ENCODE assay signal across 8 cellular contexts in genomic region chr19:54231077-54231931, GRCh38. TPM values are rescaled to one million over a fixed set of nuclear protein-coding genes. Genes with fewer than 3 reads are reported as not detected.
A peak's percentile ranks its signal among the peaks of the same experiment; 100 is the strongest.
DNase-seq lines count a peak whose midpoint lies in the region; ATAC-seq and TF ChIP-seq lines count a peak whose summit lies in the region.

No MANE protein-coding gene starts in this region.

- H3K9me3 Mint-ChIP-seq in activated T-cell treated with anti-CD3 and anti-CD28 coated beads, Interleukin-2, amount 50 U/mL, for 4 hours, result no peaks in the 10 kb centered on the region
- H3K9me3 Mint-ChIP-seq in nephron, result peaks cover 25% of the 10 kb centered on the region

- H3K36me3 Mint-ChIP-seq in activated T-cell treated with anti-CD3 and anti-CD28 coated beads, Interleukin-2, amount 50 U/mL, for 4 hours (ENCODE audit: insufficient read depth), result no peaks in the 10 kb centered on the region
- peaks cover 4% of the 10 kb centered on the region for H3K36me3 Mint-ChIP-seq in nephron (ENCODE audit: low read depth)

- DNase-seq in GM10266 (ENCODE audit: extremely low spot score) (peak; percentile 73), Peyer's patch (peak; percentile 77 to 95 (median 91)), fibroblast of mammary gland (ENCODE audit: low read depth) (peak; percentile 77)
- DNase-seq in Jurkat, Clone E6-1 (ENCODE audit: low read depth, low spot score), result peak; percentile 57
- DNase-seq in activated T-cell treated with anti-CD3 and anti-CD28 coated beads, Interleukin-2, amount 50 U/mL, for 4 hours, result peak; percentile 87
- DNase-seq in stimulated activated naive CD4-positive, alpha-beta T cell treated with Interleukin-2 at 50 U/mL for 16 hours (lab: John Stamatoyannopoulos, UW), result peak; percentile 81

- peak; percentile 97 for TF ChIP-seq CTCF in GM10266 (IDR thresholded peaks at IDR 0.05; ENCODE audit: control insufficient read depth, insufficient read depth, low read depth, missing control alignments)
- TF ChIP-seq CTCF in Peyer's patch (IDR thresholded peaks at IDR 0.05), result peak; percentile 67 to 97 (median 90)
- TF ChIP-seq CTCF in fibroblast of mammary gland (conservative IDR thresholded peaks at IDR 0.05; ENCODE audit: control insufficient read depth, insufficient read depth, low read depth, low read length), result peak; percentile 96
- peak; percentile 94 to 98 (median 98) for TF ChIP-seq CTCF in nephron (IDR thresholded peaks at IDR 0.05; ENCODE audit: unreplicated experiment in 3 of 3)

- H3K27ac Mint-ChIP-seq in nephron, result no peak overlapping the region

- H3K27me3 ChIP-seq in Peyer's patch, result no peaks in the 10 kb centered on the region

- H3K27me3 Mint-ChIP-seq in activated T-cell treated with anti-CD3 and anti-CD28 coated beads, Interleukin-2, amount 50 U/mL, for 4 hours (ENCODE audit: low read depth), result peaks cover 11% of the 10 kb centered on the region
- H3K27me3 Mint-ChIP-seq in nephron (ENCODE audit: low read depth), result peaks cover 38% of the 10 kb centered on the region

- H3K4me3 Mint-ChIP-seq in activated T-cell treated with anti-CD3 and anti-CD28 coated beads, Interleukin-2, amount 50 U/mL, for 4 hours, result no peak overlapping the region
- H3K4me3 Mint-ChIP-seq in nephron, result no peak overlapping the region

- no peaks in the 10 kb centered on the region for H3K9me3 ChIP-seq in Peyer's patch

- ATAC-seq in activated T-cell treated with anti-CD3 and anti-CD28 coated beads, Interleukin-2, amount 50 U/mL, for 4 hours, result peak; percentile 96 to 98
- ATAC-seq in HG03571 (IDR thresholded peaks at IDR 0.05; ENCODE audit: unreplicated experiment), result no peak

- no peak overlapping the region for H3K4me3 ChIP-seq in Jurkat, Clone E6-1 (ENCODE audit: low read length)
- H3K4me3 ChIP-seq in Peyer's patch, result no peak overlapping the region
- H3K4me3 ChIP-seq in fibroblast of mammary gland (ENCODE audit: control insufficient read depth, low read depth, low read length), result no peak overlapping the region

- no peaks in the 10 kb centered on the region for H3K4me1 ChIP-seq in Peyer's patch

- H3K27ac ChIP-seq in Peyer's patch, result no peak overlapping the region

- peaks cover 8% of the 10 kb centered on the region for H3K4me1 Mint-ChIP-seq in activated T-cell treated with anti-CD3 and anti-CD28 coated beads, Interleukin-2, amount 50 U/mL, for 4 hours (ENCODE audit: low read depth)
- H3K4me1 Mint-ChIP-seq in nephron, result no peaks in the 10 kb centered on the region

- peak in 1 of 2 donors; percentile 31 for TF ChIP-seq POLR2A in Peyer's patch (IDR thresholded peaks at IDR 0.05)

- H3K36me3 ChIP-seq in Peyer's patch, result no peaks in the 10 kb centered on the region

RNA-seq across cellular contexts. Expression of gene LILRB3, which starts 8.5 kb away (rescaled TPM):
- polyA plus RNA-seq in Jurkat, Clone E6-1 (2012; ENCODE audit: insufficient read depth, insufficient read length), result not detected
- total RNA-seq in Peyer's patch, result 10 to 100 TPM in 1 of 4 donors, 1 to 10 TPM in 2, not detected in 1; 3.1 to 16.5 (median 5.6) TPM
- not detected for total RNA-seq in activated T-cell treated with anti-CD3 and anti-CD28 coated beads, Interleukin-2, amount 50 U/mL, for 4 hours

RNA-seq across cellular contexts. Expression of gene LILRA6, which starts 11.3 kb away (rescaled TPM):
- not detected for polyA plus RNA-seq in Jurkat, Clone E6-1 (2012; ENCODE audit: insufficient read depth, insufficient read length)
- total RNA-seq in Peyer's patch, result 1 to 10 TPM in 2 of 4 donors, not detected in 2; 1.1 to 1.5 TPM
- not detected for total RNA-seq in activated T-cell treated with anti-CD3 and anti-CD28 coated beads, Interleukin-2, amount 50 U/mL, for 4 hours

RNA-seq across cellular contexts. Expression of gene LILRB5, which starts 25.8 kb away (rescaled TPM):
- polyA plus RNA-seq in Jurkat, Clone E6-1 (2012; ENCODE audit: insufficient read depth, insufficient read length), result not detected
- total RNA-seq in Peyer's patch, result 10 to 100 TPM in 2 of 4 donors, 1 to 10 TPM in 2; 6.1 to 17.6 (median 9.7) TPM
- not detected for total RNA-seq in activated T-cell treated with anti-CD3 and anti-CD28 coated beads, Interleukin-2, amount 50 U/mL, for 4 hours

RNA-seq across cellular contexts. Expression of gene RPS9, which starts 30.6 kb away (rescaled TPM):
- 2,252 TPM for polyA plus RNA-seq in Jurkat, Clone E6-1 (2012; ENCODE audit: insufficient read depth, insufficient read length)
- total RNA-seq in Peyer's patch, result 1,000 to 10,000 TPM in 2 of 4 donors, 100 to 1,000 TPM in 2; 712 to 1,604 (median 941) TPM
- total RNA-seq in activated T-cell treated with anti-CD3 and anti-CD28 coated beads, Interleukin-2, amount 50 U/mL, for 4 hours, result 1,000 to 10,000 TPM; 2,430 to 2,508 (median 2,489) TPM

RNA-seq across cellular contexts. Expression of gene TSEN34, which starts 40.2 kb away (rescaled TPM):
- polyA plus RNA-seq in Jurkat, Clone E6-1 (2012; ENCODE audit: insufficient read depth, insufficient read length), result 20.6 TPM
- 10 to 100 TPM; 29.7 to 50.4 (median 42.2) TPM for total RNA-seq in Peyer's patch
- total RNA-seq in activated T-cell treated with anti-CD3 and anti-CD28 coated beads, Interleukin-2, amount 50 U/mL, for 4 hours, result 10 to 100 TPM; 22.7 to 29.1 (median 25.9) TPM

Comparison
In these comparisons a context has a peak if more than half of its experiments do, and no peak if none do; other contexts are left out.
1. RNA of gene LILRB5, which starts 25.8 kb away (total RNA-seq): 6.1 to 17.6 TPM in Peyer's patch; not detected in activated T-cell treated with anti-CD3 and anti-CD28 coated beads, Interleukin-2, amount 50 U/mL, for 4 hours; every median in the first group is over 4 times any median in the second.
2. Peak in every context shown above with its lines, with median percentiles within 50 percentile points of each other: DNase-seq and CTCF ChIP-seq.